17 cellular contexts compared by ENCODE assay signal in the genomic region with DNA sequence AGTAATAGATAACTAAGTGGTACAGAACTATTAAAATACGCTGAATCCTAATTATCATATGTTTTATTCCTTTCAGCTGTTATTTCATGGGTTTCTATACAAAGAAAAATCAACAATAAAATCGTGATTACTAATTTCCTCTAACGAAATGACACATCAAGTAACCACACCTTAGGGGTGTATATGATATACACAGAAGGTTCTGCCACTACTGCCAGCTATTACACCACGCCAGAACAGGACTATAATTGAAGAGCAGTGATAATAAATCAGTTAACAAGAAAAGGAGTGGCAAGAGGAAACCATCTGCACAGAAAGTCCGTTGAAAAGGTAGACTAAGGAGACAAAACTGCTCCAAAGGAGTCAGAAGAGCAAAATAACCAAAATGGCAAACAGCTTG. TPM values are rescaled to one million over a fixed set of nuclear protein-coding genes. Genes with fewer than 3 reads are reported as not detected.
DNase-seq lines count a peak whose midpoint lies in the region; ATAC-seq and TF ChIP-seq lines count a peak whose summit lies in the region.
"Had no signal": no experiment of that assay in that cellular context is flagged by ENCODE, and none has a peak within 500 bp of the region (broad histone marks: within the 10 kb centered on the region; RNA-seq: fewer than 3 reads in every experiment).

No MANE protein-coding gene starts in this region.

- H3K27ac Mint-ChIP-seq in activated CD8-positive, alpha-beta memory T cell treated with anti-CD3 and anti-CD28 coated beads, Interleukin-2, amount 10 ng/mL, durations not matched to agents 7 days and 5 days, result peak overlapping the region; percentile 85
- peak overlapping the region in 4 of 5 experiments; percentile 30 to 65 (median 38) for H3K27ac Mint-ChIP-seq in brain
- H3K27ac Mint-ChIP-seq: WTC11 had no signal

- peaks cover 18% of the 10 kb centered on the region for H4K20me1 ChIP-seq in OCI-LY3 (ENCODE audit: insufficient read depth, low read length)

- ATAC-seq in activated CD8-positive, alpha-beta memory T cell treated with anti-CD3 and anti-CD28 coated beads, Interleukin-2, amount 10 ng/mL, durations not matched to agents 7 days and 5 days, result no peak
- ATAC-seq in gastroesophageal sphincter (no peak), GM19463 (IDR thresholded peaks at IDR 0.05; ENCODE audit: unreplicated experiment) (no peak)
- ATAC-seq: sciatic nerve, WTC11 had no signal

- intact Hi-C loops in uterus (cut with DNase I; ENCODE audit: low total_unique reads), result no loop called here

- 58 to 80% methylated on average over 5 of the region's 5 CpGs for WGBS in gastroesophageal sphincter (ENCODE audit: low coverage in 1 of 2), 2 donors

- TF ChIP-seq CTCF in OCI-LY3 (IDR thresholded peaks at IDR 0.05; ENCODE audit: low read depth, low read length), result no peak
- TF ChIP-seq CTCF in brain (conservative IDR thresholded peaks at IDR 0.05), result no peak
- no peak for TF ChIP-seq CTCF in neutrophil (IDR thresholded peaks at IDR 0.05)
- TF ChIP-seq CTCF in gastroesophageal sphincter (IDR thresholded peaks at IDR 0.05), result no peak
- TF ChIP-seq CTCF in uterus (IDR thresholded peaks at IDR 0.05), result no peak

- H3K9me3 ChIP-seq in OCI-LY3 (ENCODE audit: insufficient read depth, low read length), result no peaks in the 10 kb centered on the region
- H3K9me3 ChIP-seq in neutrophil, result no peaks in the 10 kb centered on the region
- no peaks in the 10 kb centered on the region for H3K9me3 ChIP-seq in gastroesophageal sphincter
- no peaks in the 10 kb centered on the region for H3K9me3 ChIP-seq in uterus
- H3K9me3 ChIP-seq: SJCRH30, tibial nerve had no signal

- H3K27me3 Mint-ChIP-seq in activated CD8-positive, alpha-beta memory T cell treated with anti-CD3 and anti-CD28 coated beads, Interleukin-2, amount 10 ng/mL, durations not matched to agents 7 days and 5 days, result no peaks in the 10 kb centered on the region
- peaks cover 11% of the 10 kb centered on the region for H3K27me3 Mint-ChIP-seq in brain

- no peaks in the 10 kb centered on the region for H3K9me3 Mint-ChIP-seq in activated CD8-positive, alpha-beta memory T cell treated with anti-CD3 and anti-CD28 coated beads, Interleukin-2, amount 10 ng/mL, durations not matched to agents 7 days and 5 days (ENCODE audit: low read depth)
- peaks cover 0 to 2% (median 0%) of the 10 kb centered on the region in 5 experiments for H3K9me3 Mint-ChIP-seq in brain
- H3K9me3 Mint-ChIP-seq: WTC11 had no signal

- H3K36me3 ChIP-seq in OCI-LY3 (replicated peaks; ENCODE audit: low read depth, low read length) (peaks cover 6% of the 10 kb centered on the region), neutrophil (no peaks in the 10 kb centered on the region), gastroesophageal sphincter (peaks cover 0 to 6% of the 10 kb centered on the region in 2 donors), uterus (no peaks in the 10 kb centered on the region)

- H3K79me2 ChIP-seq in OCI-LY3 (ENCODE audit: low read length), result peaks cover 88% of the 10 kb centered on the region

- H3K4me3 ChIP-seq in OCI-LY3 (ENCODE audit: low read length) (no peak overlapping the region), neutrophil (ENCODE audit: low read depth in 1 of 2, low read length in 1 of 2) (no peak overlapping the region), gastroesophageal sphincter (no peak overlapping the region), uterus (no peak overlapping the region)
- H3K4me3 ChIP-seq: SJCRH30, tibial nerve had no signal

- H3K27me3 ChIP-seq in OCI-LY3 (ENCODE audit: low read depth, low read length) (no peaks in the 10 kb centered on the region), neutrophil (no peaks in the 10 kb centered on the region), gastroesophageal sphincter (no peaks in the 10 kb centered on the region), uterus (no peaks in the 10 kb centered on the region)
- H3K27me3 ChIP-seq: SJCRH30, tibial nerve had no signal

- no peak for TF ChIP-seq POLR2A in gastroesophageal sphincter (IDR thresholded peaks at IDR 0.05)
- TF ChIP-seq POLR2A in uterus (IDR thresholded peaks at IDR 0.05), result no peak

- H3K27ac ChIP-seq in OCI-LY3 (ENCODE audit: low read length) (no peak overlapping the region; the same call in 1 of the 2 replicates), neutrophil (peak overlapping the region; percentile 44), gastroesophageal sphincter (no peak overlapping the region), uterus (no peak overlapping the region)
- H3K27ac ChIP-seq: SJCRH30, tibial nerve had no signal

- H3K36me3 Mint-ChIP-seq in activated CD8-positive, alpha-beta memory T cell treated with anti-CD3 and anti-CD28 coated beads, Interleukin-2, amount 10 ng/mL, durations not matched to agents 7 days and 5 days, result peaks cover 11% of the 10 kb centered on the region
- H3K36me3 Mint-ChIP-seq in brain, result peaks cover 9% of the 10 kb centered on the region

- no peak overlapping the region for H2AFZ ChIP-seq in OCI-LY3 (ENCODE audit: low read depth, low read length)

- peak overlapping the region; percentile 61 for H3K4me3 Mint-ChIP-seq in activated CD8-positive, alpha-beta memory T cell treated with anti-CD3 and anti-CD28 coated beads, Interleukin-2, amount 10 ng/mL, durations not matched to agents 7 days and 5 days
- peak overlapping the region; percentile 73 to 99 (median 98) for H3K4me3 Mint-ChIP-seq in brain

- H3K4me1 Mint-ChIP-seq in activated CD8-positive, alpha-beta memory T cell treated with anti-CD3 and anti-CD28 coated beads, Interleukin-2, amount 10 ng/mL, durations not matched to agents 7 days and 5 days, result peaks cover 44% of the 10 kb centered on the region
- peaks cover 58% of the 10 kb centered on the region for H3K4me1 Mint-ChIP-seq in brain

- CTCF ChIA-PET in activated CD8-positive, alpha-beta memory T cell treated with anti-CD3 and anti-CD28 coated beads, Interleukin-2, amount 10 ng/mL, durations not matched to agents 7 days and 5 days (lab: Charles Lee), result interaction anchor here (0.6 to 1.4 kb wide), 4 partner anchors 10 to 55 kb away, joined by 3 to 4 read pairs (median 3); no protein-coding TSS in a partner anchor

- TF ChIP-seq EP300 in gastroesophageal sphincter (IDR thresholded peaks at IDR 0.05), result no peak

- peaks cover 35% of the 10 kb centered on the region for H3K4me1 ChIP-seq in OCI-LY3 (ENCODE audit: low read length)
- H3K4me1 ChIP-seq in neutrophil (ENCODE audit: control insufficient read depth in 1 of 2, insufficient read depth in 1 of 2, low read depth in 1 of 2, low read length in 1 of 2), result peaks cover 65 to 75% of the 10 kb centered on the region in 2 experiments
- peaks cover 0 to 39% (median 13%) of the 10 kb centered on the region in 3 donors for H3K4me1 ChIP-seq in gastroesophageal sphincter
- no peaks in the 10 kb centered on the region for H3K4me1 ChIP-seq in uterus

- no peak for DNase-seq in activated CD8-positive, alpha-beta memory T cell treated with anti-CD3 and anti-CD28 coated beads, Interleukin-2, amount 10 ng/mL, durations not matched to agents 7 days and 5 days
- no peak for DNase-seq in activated CD8-positive, alpha-beta memory T cell treated with anti-CD3 and anti-CD28 coated beads for 24 hours
- no peak for DNase-seq in uterus
- DNase-seq: ACHN, aorta, DMS79, hypothalamus, NCI-H510A, SJCRH30 had no signal

- peak overlapping the region; percentile 88; the same call in 1 of the 2 replicates for H3K4me2 ChIP-seq in OCI-LY3 (ENCODE audit: low read length)

- no peak overlapping the region for H3K9ac ChIP-seq in OCI-LY3 (ENCODE audit: low read length)

RNA-seq across cellular contexts. Expression of a gene that starts 3.0 kb away (rescaled TPM):
- 10 to 100 TPM; 25.8 to 33.1 TPM for total RNA-seq in activated CD8-positive, alpha-beta memory T cell treated with anti-CD3 and anti-CD28 coated beads, Interleukin-2, amount 10 ng/mL, durations not matched to agents 7 days and 5 days
- polyA plus RNA-seq in brain (ENCODE audit: insufficient read depth, low read depth, low replicate concordance), result 32.4 TPM
- total RNA-seq in gastroesophageal sphincter (10 to 100 TPM; 11.1 to 14.3 (median 13.0) TPM), uterus (10 to 100 TPM in 3 of 4 donors, 1 to 10 TPM in 1; 9.4 to 24.1 (median 16.2) TPM)

RNA-seq across cellular contexts. Expression of a gene that starts 18.6 kb away (rescaled TPM):
- not detected for total RNA-seq in activated CD8-positive, alpha-beta memory T cell treated with anti-CD3 and anti-CD28 coated beads, Interleukin-2, amount 10 ng/mL, durations not matched to agents 7 days and 5 days
- not detected for polyA plus RNA-seq in brain (ENCODE audit: insufficient read depth, low read depth, low replicate concordance)
- not detected for total RNA-seq in gastroesophageal sphincter
- total RNA-seq in uterus, result not detected
- total RNA-seq: aorta, SJCRH30, tibial nerve had no signal
- polyA plus RNA-seq: aorta had no signal
